ENCODE assay signal across 8 cellular contexts in the genomic region with DNA sequence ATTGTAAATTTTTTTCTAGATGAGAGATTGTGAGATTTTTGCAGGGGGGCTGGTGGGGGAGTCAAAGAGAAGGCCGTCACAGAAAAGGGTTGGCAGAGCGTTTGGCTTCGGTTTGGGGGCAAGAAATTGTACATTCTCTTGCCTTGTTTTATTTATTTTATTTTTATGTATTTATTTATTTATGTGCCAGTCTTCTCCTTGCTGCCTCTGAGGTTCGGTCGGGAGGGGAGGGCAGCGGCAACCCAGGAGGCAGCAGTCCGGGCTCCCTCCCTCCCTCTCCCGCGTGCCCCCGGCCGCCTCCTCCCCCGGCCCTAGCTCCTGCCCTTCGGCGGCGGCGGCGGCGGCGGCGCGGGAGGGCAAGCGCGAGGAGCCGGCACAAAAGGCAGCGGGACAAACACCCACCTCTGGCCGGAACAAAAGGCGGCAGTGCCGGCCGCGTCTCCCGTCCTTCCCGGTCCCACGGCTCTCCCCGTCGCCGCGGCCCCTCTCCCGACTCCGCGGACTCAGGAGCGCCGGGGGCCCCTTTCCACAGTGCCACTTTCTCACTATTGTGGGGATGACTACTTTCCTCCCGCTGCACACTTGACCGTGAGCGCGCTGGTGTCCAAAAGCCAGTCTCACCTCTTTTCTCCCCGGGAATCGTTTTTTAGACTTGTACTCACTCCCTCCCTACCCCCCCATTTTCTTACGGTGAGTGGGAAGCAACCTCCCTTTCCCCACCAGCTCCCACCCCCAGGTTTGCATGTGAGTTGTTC. TPM values are rescaled to one million over a fixed set of nuclear protein-coding genes. Genes with fewer than 3 reads are reported as not detected.
DNase-seq lines count a peak whose midpoint lies in the region; ATAC-seq and TF ChIP-seq lines count a peak whose summit lies in the region.

No MANE protein-coding gene starts in this region.

- ATAC-seq in Right ventricle myocardium superior (ENCODE audit: poor library complexity), result no peak
- ATAC-seq in T-helper 17 cell, result no peak
- peak; percentile 4 for ATAC-seq in foreskin keratinocyte
- no peak for ATAC-seq in omental fat pad (ENCODE audit: low FRiP score)

- H3K4me3 Mint-ChIP-seq in T-helper 17 cell, result peak overlapping the region; percentile 94

- H3K27ac ChIP-seq in cardiac muscle cell, result no peak overlapping the region
- peak overlapping the region; percentile 40 for H3K27ac ChIP-seq in foreskin keratinocyte

- H3K36me3 Mint-ChIP-seq in T-helper 17 cell (ENCODE audit: low read depth), result peaks cover 3% of the 10 kb centered on the region

- H3K36me3 ChIP-seq in cardiac muscle cell, result no peaks in the 10 kb centered on the region

- DNase-seq in cardiac muscle cell (ENCODE audit: low read depth in 1 of 2, low spot score in 1 of 2) (peak; percentile 22 to 65), Right ventricle myocardium superior (no peak), T-helper 17 cell (no peak), foreskin keratinocyte (peak in 1 of 2 donors; percentile 42), skeletal muscle cell (ENCODE audit: low read depth) (no peak), omental fat pad (ENCODE audit: low spot score) (no peak), GOT3 (lab: John Stamatoyannopoulos, UW) (no peak), NCI-H446 treated with DMSO at 0.1 percent for 48 hours (lab: John Stamatoyannopoulos, UW) (no peak)

- intact Hi-C loops in Right ventricle myocardium superior (cut with DNase I), result loop anchor here (5.0 to 10.0 kb wide), 2 partner anchors 215 to 437 kb away; no protein-coding TSS in a partner anchor

- peaks cover 52% of the 10 kb centered on the region for H3K27me3 Mint-ChIP-seq in T-helper 17 cell

- peak overlapping the region; percentile 87 for H3K4me3 ChIP-seq in cardiac muscle cell
- H3K4me3 ChIP-seq in skeletal muscle cell (ENCODE audit: low read depth, low read length), result peak overlapping the region; percentile 69

- peaks cover 29% of the 10 kb centered on the region for H3K4me1 Mint-ChIP-seq in T-helper 17 cell

- H3K4me1 ChIP-seq in cardiac muscle cell (ENCODE audit: low read depth), result peaks cover 8% of the 10 kb centered on the region
- peaks cover 20% of the 10 kb centered on the region for H3K4me1 ChIP-seq in foreskin keratinocyte

- H3K9me3 ChIP-seq in cardiac muscle cell (ENCODE audit: low read depth) (no peaks in the 10 kb centered on the region), T-helper 17 cell (ENCODE audit: control insufficient read depth, low read length, poor library complexity, severe bottlenecking) (no peaks in the 10 kb centered on the region)

- peaks cover 26% of the 10 kb centered on the region for H3K27me3 ChIP-seq in cardiac muscle cell
- peaks cover 12% of the 10 kb centered on the region for H3K27me3 ChIP-seq in foreskin keratinocyte

- no peak overlapping the region for H3K27ac Mint-ChIP-seq in T-helper 17 cell

- TF ChIP-seq CTCF in cardiac muscle cell (IDR thresholded peaks at IDR 0.05; ENCODE audit: low read depth, low read length), result no peak
- TF ChIP-seq CTCF in foreskin keratinocyte (conservative IDR thresholded peaks at IDR 0.05), result no peak
- TF ChIP-seq CTCF in omental fat pad (IDR thresholded peaks at IDR 0.05), result no peak

RNA-seq across cellular contexts. Expression of gene BCL11A, which starts 1.2 kb away (rescaled TPM):
- total RNA-seq in cardiac muscle cell (15.7 and 17.1 TPM in 2 replicates), Right ventricle myocardium superior (31.6 TPM), T-helper 17 cell (1 to 10 TPM; 2.5 to 9.2 TPM), foreskin keratinocyte (7.1 and 7.2 TPM in 2 replicates), omental fat pad (1 to 10 TPM in 2 of 4 donors, under 1 TPM in 2; 0.28 to 5.0 (median 1.1) TPM)
- polyA plus RNA-seq in cardiac muscle cell (19.8 and 20.7 TPM in 2 replicates), foreskin keratinocyte (5.3 and 6.9 TPM in 2 replicates)

Comparison
In these comparisons a context has a peak if more than half of its experiments do, and no peak if none do; other contexts are left out.
1. DNase-seq: peak in cardiac muscle cell (2 of 2); none in Right ventricle myocardium superior (single experiment), T-helper 17 cell (0 of 3), skeletal muscle cell (single experiment), omental fat pad (single experiment), GOT3 (single experiment) and NCI-H446 treated with DMSO at 0.1 percent for 48 hours (single experiment).